Comparison of ENCODE assay signal across 8 cellular contexts in genomic region chr10:63465293-63466167, GRCh38. TPM values are rescaled to one million over a fixed set of nuclear protein-coding genes. Genes with fewer than 3 reads are reported as not detected.
A peak's percentile ranks its signal among the peaks of the same experiment; 100 is the strongest.
DNase-seq lines count a peak whose midpoint lies in the region; ATAC-seq and TF ChIP-seq lines count a peak whose summit lies in the region.

TSS of gene JMJD1C (minus strand) at chr10:63465977. CDS start at chr10:63465662, 315 bp downstream.

- H3K9me3 ChIP-seq in SJSA1 (replicated peaks) (no peaks in the 10 kb centered on the region), neuron (ENCODE audit: low read length) (peaks cover 2% of the 10 kb centered on the region), suprapubic skin (no peaks in the 10 kb centered on the region)

- H3K27me3 ChIP-seq in SJSA1 (replicated peaks), result no peaks in the 10 kb centered on the region
- no peaks in the 10 kb centered on the region for H3K27me3 ChIP-seq in neuron (ENCODE audit: insufficient read depth, low read length)
- no peaks in the 10 kb centered on the region for H3K27me3 ChIP-seq in suprapubic skin

- H3K36me3 ChIP-seq in SJSA1 (peaks cover 11% of the 10 kb centered on the region), neuron (ENCODE audit: insufficient read depth, low read length) (no peaks in the 10 kb centered on the region), suprapubic skin (no peaks in the 10 kb centered on the region)

- peak within 1 kb of the TSS; percentile 70 for H2AFZ ChIP-seq in neuron (ENCODE audit: low read depth, low read length)

- peak within 1 kb of the TSS; percentile 93 for H3K4me3 ChIP-seq in SJSA1
- peak within 1 kb of the TSS; percentile 69 for H3K4me3 ChIP-seq in neuron (ENCODE audit: low read length)
- H3K4me3 ChIP-seq in suprapubic skin, result peak within 1 kb of the TSS; percentile 97

- H3K27ac ChIP-seq in SJSA1 (peak within 1 kb of the TSS; percentile 73), suprapubic skin (peak within 1 kb of the TSS; percentile 91)

- TF ChIP-seq POLR2A in suprapubic skin (IDR thresholded peaks at IDR 0.05), result peak in 1 of 2 donors; percentile 67

- ATAC-seq in GM21447 (IDR thresholded peaks at IDR 0.05; ENCODE audit: unreplicated experiment), result peak; percentile 73

- no peak for TF ChIP-seq CTCF in suprapubic skin (IDR thresholded peaks at IDR 0.05)

- 0% methylated on average over 10 of the region's 104 CpGs for WGBS in suprapubic skin

- no peak for TF ChIP-seq EP300 in suprapubic skin (IDR thresholded peaks at IDR 0.05)

- peak; percentile 31 for DNase-seq in DMS79 treated with DMSO at 0.1 percent for 48 hours (lab: John Stamatoyannopoulos, UW)
- DNase-seq in HuH-7 (ENCODE audit: low spot score), result peak; percentile 50
- peak; percentile 77 to 93 for DNase-seq in SJSA1 (ENCODE audit: low read depth in 1 of 2, low spot score in 2 of 2)
- peak; percentile 13 to 53 (median 30) for DNase-seq in activated naive CD4-positive, alpha-beta T cell (lab: John Stamatoyannopoulos, UW)
- DNase-seq in foreskin melanocyte, result peak; percentile 75
- peak; percentile 83 for DNase-seq in suprapubic skin (ENCODE audit: low spot score in 2 of 2)

- H3K4me1 ChIP-seq in SJSA1 (replicated peaks), result peaks cover 5% of the 10 kb centered on the region; the same call in 1 of the 2 replicates
- peaks cover 32% of the 10 kb centered on the region for H3K4me1 ChIP-seq in neuron (ENCODE audit: insufficient read depth, low read length)
- H3K4me1 ChIP-seq in suprapubic skin, result peaks cover 23% of the 10 kb centered on the region

RNA-seq across cellular contexts. Expression of gene JMJD1C, which starts in this region (rescaled TPM):
- 46.0 and 62.5 TPM in 2 replicates for total RNA-seq in SJSA1 (2014; rRNA removed; shearing (Covaris generic))
- 100 to 1,000 TPM in 2 of 4 donors, 10 to 100 TPM in 2; 78.6 to 127 (median 97.5) TPM for total RNA-seq in suprapubic skin

Comparison
In these comparisons a context has a peak if more than half of its experiments do, and no peak if none do; other contexts are left out.
1. Peak in every context shown above with its lines: DNase-seq, ATAC-seq, H3K4me3 ChIP-seq and H3K27ac ChIP-seq.
2. DNase-seq: peak in every context shown above with its lines; median percentile 85 in SJSA1; 83 in suprapubic skin; 75 in foreskin melanocyte; 50 in HuH-7; 31 in DMS79 treated with DMSO at 0.1 percent for 48 hours; 30 in activated naive CD4-positive, alpha-beta T cell.